Comparison of ENCODE assay signal across 8 cellular contexts in genomic region chr1:15836511-15836771, GRCh38. TPM values are rescaled to one million over a fixed set of nuclear protein-coding genes. Genes with fewer than 3 reads are reported as not detected.
DNase-seq lines count a peak whose midpoint lies in the region; ATAC-seq and TF ChIP-seq lines count a peak whose summit lies in the region.
"Not testable (repeated sequence)": the region's sequence is repeated elsewhere in the genome, so short reads cannot be mapped to it uniquely, and the experiment has no call there.

No MANE protein-coding gene starts in this region.

- H3K36me3 ChIP-seq in SK-N-SH (replicated peaks in 1 of 2; ENCODE audit: control insufficient read depth in 1 of 2, insufficient read depth in 2 of 2, low read length in 1 of 2); endocrine pancreas (ENCODE audit: control insufficient read depth, insufficient read depth, low read length): not testable (repeated sequence)

- not testable (repeated sequence) for H3K9me3 Mint-ChIP-seq in activated naive CD8-positive, alpha-beta T cell treated with anti-CD3 and anti-CD28 coated beads, Interleukin-2, amount 50 U/mL, for 24 hours; immature natural killer cell; neural crest cell; stimulated activated naive CD8-positive, alpha-beta T cell treated with anti-CD3 and anti-CD28 coated beads, Interleukin-15, amount 100 ng/mL, for 72 hours

- not testable (repeated sequence) for ATAC-seq in activated naive CD8-positive, alpha-beta T cell treated with anti-CD3 and anti-CD28 coated beads, Interleukin-2, amount 50 U/mL, for 24 hours; stimulated activated naive CD8-positive, alpha-beta T cell treated with anti-CD3 and anti-CD28 coated beads, Interleukin-15, amount 100 ng/mL, for 72 hours

- H3F3A ChIP-seq in SK-N-SH (replicated peaks; ENCODE audit: insufficient read depth) = peaks cover 33% of the 10 kb centered on the region

- H3K4me2 ChIP-seq in SK-N-SH = peak overlapping the region; percentile 84

- CTCF ChIA-PET in SK-N-SH (lab: Yijun Ruan, JAX) = interaction anchor here (3.3 kb wide), 1 partner anchor 11 kb away, joined by 10 read pairs; the partner anchor contains the start of gene SPEN

- H3K27me3 Mint-ChIP-seq in activated naive CD8-positive, alpha-beta T cell treated with anti-CD3 and anti-CD28 coated beads, Interleukin-2, amount 50 U/mL, for 24 hours; neural crest cell (ENCODE audit: low read depth); stimulated activated naive CD8-positive, alpha-beta T cell treated with anti-CD3 and anti-CD28 coated beads, Interleukin-15, amount 100 ng/mL, for 72 hours: not testable (repeated sequence)
- H3K27me3 Mint-ChIP-seq in immature natural killer cell (ENCODE audit: low read depth in 3 of 3) = peaks cover 25 to 43% (median 29%) of the 10 kb centered on the region in 3 donors

- peaks cover 3 to 12% of the 10 kb centered on the region in 2 experiments; a peak in 2 of 4 replicates for H3K4me1 ChIP-seq in SK-N-SH (ENCODE audit: control insufficient read depth in 1 of 2, insufficient read depth in 2 of 2, low read depth in 1 of 2, low read length in 1 of 2)
- H3K4me1 ChIP-seq in endocrine pancreas (ENCODE audit: control insufficient read depth, insufficient read depth, low read length) = not testable (repeated sequence)

- peaks cover 46% of the 10 kb centered on the region for H3K4me1 Mint-ChIP-seq in activated naive CD8-positive, alpha-beta T cell treated with anti-CD3 and anti-CD28 coated beads, Interleukin-2, amount 50 U/mL, for 24 hours
- H3K4me1 Mint-ChIP-seq in immature natural killer cell (peaks cover 30 to 50% of the 10 kb centered on the region in 2 donors), neural crest cell (peaks cover 36% of the 10 kb centered on the region)
- peaks cover 45% of the 10 kb centered on the region for H3K4me1 Mint-ChIP-seq in stimulated activated naive CD8-positive, alpha-beta T cell treated with anti-CD3 and anti-CD28 coated beads, Interleukin-15, amount 100 ng/mL, for 72 hours

- 86% methylated on average over 14 of the region's 14 CpGs for WGBS in SK-N-SH (ENCODE audit: low lambda C conversion rate)

- H3K36me3 Mint-ChIP-seq in activated naive CD8-positive, alpha-beta T cell treated with anti-CD3 and anti-CD28 coated beads, Interleukin-2, amount 50 U/mL, for 24 hours (ENCODE audit: low read depth); immature natural killer cell; neural crest cell (ENCODE audit: low read depth): not testable (repeated sequence)

- peak overlapping the region; percentile 90 for H3K4me3 Mint-ChIP-seq in activated naive CD8-positive, alpha-beta T cell treated with anti-CD3 and anti-CD28 coated beads, Interleukin-2, amount 50 U/mL, for 24 hours
- H3K4me3 Mint-ChIP-seq in immature natural killer cell (peak overlapping the region; percentile 94 to 97 (median 95)), neural crest cell (peak overlapping the region; percentile 96)
- peak overlapping the region; percentile 91 to 96 for H3K4me3 Mint-ChIP-seq in stimulated activated naive CD8-positive, alpha-beta T cell treated with anti-CD3 and anti-CD28 coated beads, Interleukin-15, amount 100 ng/mL, for 72 hours

- peak overlapping the region; percentile 93 to 100 for H3K27ac ChIP-seq in SK-N-SH (ENCODE audit: low read depth in 2 of 2, low read length in 1 of 2)

- POLR2A ChIA-PET in SK-N-SH (lab: Yijun Ruan, JAX) = interaction anchor here (0.6 to 3.0 kb wide), 4 partner anchors 10 to 50 kb away, joined by 3 to 14 read pairs (median 4); partner anchors contain the start of gene SPEN

- H3K79me2 ChIP-seq in SK-N-SH (ENCODE audit: insufficient read depth) = peaks cover 27% of the 10 kb centered on the region

- H4K20me1 ChIP-seq in SK-N-SH (ENCODE audit: insufficient read depth) = not testable (repeated sequence)

- DNase-seq in AG09309 (ENCODE audit: low read depth); HFF-Myc (ENCODE audit: extremely low read depth, low read depth); SK-N-SH; activated naive CD8-positive, alpha-beta T cell treated with anti-CD3 and anti-CD28 coated beads, Interleukin-2, amount 50 U/mL, for 24 hours; immature natural killer cell; neural crest cell (ENCODE audit: low read depth, low spot score); stimulated activated naive CD8-positive, alpha-beta T cell treated with anti-CD3 and anti-CD28 coated beads, Interleukin-15, amount 100 ng/mL, for 72 hours: not testable (repeated sequence)

- TF ChIP-seq CTCF in AG09309 (IDR thresholded peaks at IDR 0.05; ENCODE audit: control insufficient read depth, insufficient read depth, low read depth, low read length, missing control alignments); HFF-Myc (IDR thresholded peaks at IDR 0.05; ENCODE audit: low read depth, low read length, missing control alignments); SK-N-SH (IDR thresholded peaks at IDR 0.05); neural crest cell (conservative IDR thresholded peaks at IDR 0.05): not testable (repeated sequence)

- not testable (repeated sequence) for H3K9me3 ChIP-seq in SK-N-SH; endocrine pancreas (ENCODE audit: control insufficient read depth, low read length)

- TF ChIP-seq RAD21 in SK-N-SH (IDR thresholded peaks at IDR 0.05; ENCODE audit: low read length) = not testable (repeated sequence)

- TF ChIP-seq EP300 in SK-N-SH (IDR thresholded peaks at IDR 0.05; ENCODE audit: borderline replicate concordance in 1 of 2, low read depth in 1 of 2, low read length in 1 of 2) = not testable (repeated sequence)

- H3K27me3 ChIP-seq in SK-N-SH (ENCODE audit: insufficient read depth); endocrine pancreas (ENCODE audit: control insufficient read depth, insufficient read depth, low read length): not testable (repeated sequence)

- H3K9ac ChIP-seq in SK-N-SH (peak overlapping the region; percentile 85), endocrine pancreas (ENCODE audit: control insufficient read depth, insufficient read depth, low read length) (peak overlapping the region; percentile 97)

- not testable (repeated sequence) for H3K9me2 ChIP-seq in SK-N-SH

- H3K27ac Mint-ChIP-seq in activated naive CD8-positive, alpha-beta T cell treated with anti-CD3 and anti-CD28 coated beads, Interleukin-2, amount 50 U/mL, for 24 hours = peak overlapping the region; percentile 99
- H3K27ac Mint-ChIP-seq in immature natural killer cell (peak overlapping the region; percentile 96 to 98 (median 98)), neural crest cell (ENCODE audit: unreplicated experiment) (peak overlapping the region; percentile 99)
- peak overlapping the region; percentile 99 for H3K27ac Mint-ChIP-seq in stimulated activated naive CD8-positive, alpha-beta T cell treated with anti-CD3 and anti-CD28 coated beads, Interleukin-15, amount 100 ng/mL, for 72 hours

- H3K4me3 ChIP-seq in AG09309 (ENCODE audit: control insufficient read depth, low read depth, low read length) (peak overlapping the region; percentile 63), HFF-Myc (replicated peaks; ENCODE audit: low read depth, low read length) (peak overlapping the region; percentile 81), SK-N-SH (ENCODE audit: low read depth in 2 of 2, low read length in 1 of 2) (peak overlapping the region; percentile 46 to 63; a peak in 3 of 4 replicates)
- not testable (repeated sequence) for H3K4me3 ChIP-seq in endocrine pancreas (ENCODE audit: control insufficient read depth, insufficient read depth, low read length)

- H2AFZ ChIP-seq in SK-N-SH (ENCODE audit: low read depth) = peak overlapping the region; percentile 92

RNA-seq across cellular contexts. Expression of gene SPEN, which starts 11.1 kb away (rescaled TPM):
- polyA plus RNA-seq in SK-N-SH (2012; rRNA removed) = 3.2 and 6.1 TPM in 2 replicates
- 2.9 and 4.3 TPM in 2 replicates for polyA plus RNA-seq in SK-N-SH (2012; cell fraction: cytosol; rRNA removed)
- polyA plus RNA-seq in SK-N-SH (2012; cell fraction: nucleus; rRNA removed) = 24.6 and 35.8 TPM in 2 replicates
- 10 to 100 TPM in 1 of 3 donors, 1 to 10 TPM in 2; 1.2 to 46.0 (median 6.0) TPM for polyA plus RNA-seq in immature natural killer cell
- 66.5 and 69.4 TPM in 2 replicates for total RNA-seq in neural crest cell

RNA-seq across cellular contexts. Expression of gene UQCRHL, which starts 29.0 kb away (rescaled TPM):
- polyA plus RNA-seq in SK-N-SH (2012; rRNA removed) (2.8 and 4.1 TPM in 2 replicates), immature natural killer cell (1 to 10 TPM in 1 of 3 donors, under 1 TPM in 1, not detected in 1; 0.90 to 1.3 TPM)
- 4.1 and 9.7 TPM in 2 replicates for polyA plus RNA-seq in SK-N-SH (2012; cell fraction: cytosol; rRNA removed)
- 1.8 and 2.6 TPM in 2 replicates for polyA plus RNA-seq in SK-N-SH (2012; cell fraction: nucleus; rRNA removed)
- 2.7 and 3.3 TPM in 2 replicates for total RNA-seq in neural crest cell
